In genomic region chr10:99393036-99393435, GRCh38 we compare ENCODE assay signal across 12 cellular contexts. TPM values are rescaled to one million over a fixed set of nuclear protein-coding genes. Genes with fewer than 3 reads are reported as not detected.
DNase-seq lines count a peak whose midpoint lies in the region; ATAC-seq and TF ChIP-seq lines count a peak whose summit lies in the region.
"Had no signal": no experiment of that assay in that cellular context is flagged by ENCODE, and none has a peak within 500 bp of the region (broad histone marks: within the 10 kb centered on the region; RNA-seq: fewer than 3 reads in every experiment).

No MANE protein-coding gene starts in this region.

- 14% methylated on average over 2 of the region's 2 CpGs for WGBS in SK-N-SH (ENCODE audit: low lambda C conversion rate)
- WGBS in iPS DF 6.9 (ENCODE audit: insufficient coverage, insufficient read length): no CpG with 5 or more reads among the region's 2 CpGs
- WGBS in smooth muscle cell (ENCODE audit: low lambda C conversion rate): 3% methylated on average over 2 of the region's 2 CpGs

- H2AFZ ChIP-seq in SK-N-SH (ENCODE audit: low read depth) (no peak overlapping the region), smooth muscle cell (ENCODE audit: low read depth) (no peak overlapping the region)

- no peaks in the 10 kb centered on the region for H3K79me2 ChIP-seq in SK-N-SH (ENCODE audit: insufficient read depth)
- H3K79me2 ChIP-seq in smooth muscle cell (ENCODE audit: low read depth): no peaks in the 10 kb centered on the region

- in situ Hi-C loops in Panc1 (cut with HindIII; ENCODE audit: low pct_unique_long_range_greater_than_20kb, low sequenced_read_pairs): no loop called here

- H3K36me3 ChIP-seq in SK-N-SH (replicated peaks in 1 of 2; ENCODE audit: control insufficient read depth in 1 of 2, insufficient read depth in 2 of 2, low read length in 1 of 2) (peaks cover 0 to under 1% of the 10 kb centered on the region in 2 experiments), Panc1 (ENCODE audit: control insufficient read depth, insufficient read depth, low read length) (peaks cover 8% of the 10 kb centered on the region; the same call in 1 of the 2 replicates), iPS DF 6.9 (ENCODE audit: control insufficient read depth, insufficient read depth, low read length) (peaks cover 5% of the 10 kb centered on the region; the same call in 1 of the 2 replicates), smooth muscle cell (ENCODE audit: low read depth) (no peaks in the 10 kb centered on the region)

- H3K4me1 ChIP-seq in SK-N-SH (ENCODE audit: control insufficient read depth in 1 of 2, insufficient read depth in 2 of 2, low read depth in 1 of 2, low read length in 1 of 2) (peaks cover 0 to 12% of the 10 kb centered on the region in 2 experiments; a peak in 2 of 4 replicates), Panc1 (ENCODE audit: control insufficient read depth, insufficient read depth, low read length) (peaks cover 30% of the 10 kb centered on the region), iPS DF 6.9 (ENCODE audit: control insufficient read depth, insufficient read depth, low read length) (peaks cover 9% of the 10 kb centered on the region), smooth muscle cell (ENCODE audit: low read depth) (no peaks in the 10 kb centered on the region), foreskin keratinocyte (peaks cover 45% of the 10 kb centered on the region)

- peaks cover 24% of the 10 kb centered on the region for H3F3A ChIP-seq in SK-N-SH (replicated peaks; ENCODE audit: insufficient read depth)
- H3F3A ChIP-seq in smooth muscle cell (ENCODE audit: low read depth): peaks cover 11% of the 10 kb centered on the region

- H3K27ac ChIP-seq in SK-N-SH (ENCODE audit: low read depth in 2 of 2, low read length in 1 of 2) (no peak overlapping the region), Panc1 (ENCODE audit: low read length) (0 out of 2 replicates have a peak overlapping the region, but pooled peaks have one; percentile 17), iPS DF 6.9 (ENCODE audit: low read length) (no peak overlapping the region), smooth muscle cell (ENCODE audit: low read depth) (no peak overlapping the region), foreskin keratinocyte (no peak overlapping the region)
- H3K27ac ChIP-seq: upper lobe of left lung had no signal

- H3K4me2 ChIP-seq in SK-N-SH (peak overlapping the region; percentile 56; the same call in 1 of the 2 replicates), smooth muscle cell (peak overlapping the region; percentile 68)

- no TSS peak for BruUV-seq in Panc1 (replicated peaks; lab: Mats Ljungman, UMichigan)

- TF ChIP-seq CTCF in SK-N-SH (IDR thresholded peaks at IDR 0.05) (no peak), Panc1 (IDR thresholded peaks at IDR 0.05) (no peak), smooth muscle cell (IDR thresholded peaks at IDR 0.05; ENCODE audit: borderline replicate concordance, insufficient read depth, poor library complexity, severe bottlenecking) (no peak), foreskin keratinocyte (conservative IDR thresholded peaks at IDR 0.05) (no peak)

- TF ChIP-seq EP300 in SK-N-SH (IDR thresholded peaks at IDR 0.05; ENCODE audit: borderline replicate concordance in 1 of 2, low read depth in 1 of 2, low read length in 1 of 2): no peak

- no peaks in the 10 kb centered on the region for H3K9me2 ChIP-seq in SK-N-SH

- H3K9ac ChIP-seq in SK-N-SH (no peak overlapping the region), smooth muscle cell (ENCODE audit: low read depth) (no peak overlapping the region)

- no peak for TF ChIP-seq RAD21 in SK-N-SH (IDR thresholded peaks at IDR 0.05; ENCODE audit: low read length)

- ATAC-seq in SK-N-SH treated with all-trans-retinoic acid at 6 μM for 48 hours (no peak), Panc1 (no peak), HG03378 (IDR thresholded peaks at IDR 0.05; ENCODE audit: unreplicated experiment) (no peak), foreskin keratinocyte (no peak)

- H3K4me3 ChIP-seq in SK-N-SH (ENCODE audit: low read depth in 2 of 2, low read length in 1 of 2): no peak overlapping the region
- no peak overlapping the region for H3K4me3 ChIP-seq in Panc1 (ENCODE audit: low read depth in 2 of 2, low read length in 2 of 2)
- no peak overlapping the region for H3K4me3 ChIP-seq in iPS DF 6.9 (ENCODE audit: low read length)
- H3K4me3 ChIP-seq in smooth muscle cell: no peak overlapping the region
- H3K4me3 ChIP-seq: MG63, upper lobe of left lung had no signal

- CTCF ChIA-PET in SK-N-SH (lab: Yijun Ruan, JAX) (interaction anchor here (0.6 to 2.9 kb wide), 29 partner anchors 9 to 1280 kb away, joined by 3 to 24 read pairs (median 5); partner anchors contain the start of gene GOT1), Panc1 (lab: Charles Lee) (interaction anchor here (0.6 to 0.7 kb wide), 3 partner anchors 18 to 1350 kb away, joined by 4 to 6 read pairs (median 5); no protein-coding TSS in a partner anchor)

- H3K9me3 ChIP-seq in SK-N-SH: no peaks in the 10 kb centered on the region
- no peaks in the 10 kb centered on the region for H3K9me3 ChIP-seq in Panc1 (ENCODE audit: control insufficient read depth, insufficient read depth, low read depth, low read length)
- H3K9me3 ChIP-seq in iPS DF 6.9 (ENCODE audit: control insufficient read depth, insufficient read depth, low read length): no peaks in the 10 kb centered on the region
- no peaks in the 10 kb centered on the region for H3K9me3 ChIP-seq in smooth muscle cell (replicated peaks; ENCODE audit: low read depth)
- H3K9me3 ChIP-seq: MG63, upper lobe of left lung had no signal

- no peaks in the 10 kb centered on the region for H4K20me1 ChIP-seq in SK-N-SH (ENCODE audit: insufficient read depth)
- no peaks in the 10 kb centered on the region for H4K20me1 ChIP-seq in smooth muscle cell (ENCODE audit: low read depth)

- H3K27me3 ChIP-seq in SK-N-SH (ENCODE audit: insufficient read depth) (no peaks in the 10 kb centered on the region; the same call in 1 of the 2 replicates), Panc1 (ENCODE audit: control insufficient read depth, insufficient read depth, low read length) (no peaks in the 10 kb centered on the region), iPS DF 6.9 (ENCODE audit: control insufficient read depth, insufficient read depth, low read length) (no peaks in the 10 kb centered on the region), smooth muscle cell (ENCODE audit: low read depth) (no peaks in the 10 kb centered on the region), foreskin keratinocyte (no peaks in the 10 kb centered on the region)
- H3K27me3 ChIP-seq: MG63, upper lobe of left lung had no signal

- DNase-seq in SK-N-SH (no peak), Panc1 (ENCODE audit: low read depth, low spot score) (no peak), iPS DF 6.9 (ENCODE audit: low read depth, low spot score) (peak; percentile 33), smooth muscle cell (lab: John Stamatoyannopoulos, UW; ENCODE audit: unreplicated experiment) (no peak), T1000 (lab: John Stamatoyannopoulos, UW) (no peak), foreskin keratinocyte (no peak)
- DNase-seq: cortex of kidney, NCI-H2029 treated with DMSO at 0.1 percent for 48 hours had no signal

- POLR2A ChIA-PET in SK-N-SH (lab: Yijun Ruan, JAX) (no interaction called here), Panc1 (lab: Charles Lee) (no interaction called here)

- intact Hi-C loops in Panc1 (cut with micrococcal nuclease; ENCODE audit: unreplicated experiment): loop anchor here (2.0 kb wide), 1 partner anchor 220 kb away; no protein-coding TSS in a partner anchor

TF ChIP-seq in SK-N-SH, 30 proteins besides CTCF, POLR2A, EP300 and RAD21:
- TF ChIP-seq SMC3 (IDR thresholded peaks at IDR 0.05; ENCODE audit: low read depth, low read length) (no peak), SIN3A (IDR thresholded peaks at IDR 0.05; ENCODE audit: borderline replicate concordance, low read depth, low read length) (no peak), RXRA (IDR thresholded peaks at IDR 0.05; ENCODE audit: borderline replicate concordance, low read depth) (no peak), NRF1 (IDR thresholded peaks at IDR 0.05; ENCODE audit: low read depth, low read length) (no peak), USF1 (IDR thresholded peaks at IDR 0.05; ENCODE audit: borderline replicate concordance, low read depth) (no peak)

TF ChIP-seq in SK-N-SH treated with all-trans-retinoic acid at 6 μM for 48 hours, 23 proteins besides CTCF, POLR2A, EP300 and RAD21:
- TF ChIP-seq ZNF565 (CRISPR knock-in tag; conservative IDR thresholded peaks at IDR 0.05; ENCODE audit: low read depth): no peak
- no peak for TF ChIP-seq ZFP3 (CRISPR knock-in tag; IDR thresholded peaks at IDR 0.05)
- TF ChIP-seq TCF4 (CRISPR knock-in tag; IDR thresholded peaks at IDR 0.05; ENCODE audit: borderline replicate concordance): no peak
- no peak for TF ChIP-seq ESRRG (CRISPR knock-in tag; IDR thresholded peaks at IDR 0.05)
- TF ChIP-seq TSHZ2 (CRISPR knock-in tag; IDR thresholded peaks at IDR 0.05): no peak
- no peak for TF ChIP-seq BACH2 (CRISPR knock-in tag; IDR thresholded peaks at IDR 0.05; ENCODE audit: borderline replicate concordance)
TF ChIP-seq in SK-N-SH treated with all-trans-retinoic acid at 6 μM for 48 hours: peak in this region for 0.

RNA-seq across cellular contexts. Expression of gene GOT1, which starts 37.4 kb away (rescaled TPM):
- polyA plus RNA-seq in SK-N-SH (2012; rRNA removed) (9.8 and 10.9 TPM in 2 replicates), smooth muscle cell (38.6 and 44.4 TPM in 2 replicates), foreskin keratinocyte (34.3 and 41.5 TPM in 2 replicates)
- polyA plus RNA-seq in SK-N-SH (2012; cell fraction: cytosol; rRNA removed): 9.8 and 10.7 TPM in 2 replicates
- polyA plus RNA-seq in SK-N-SH (2012; cell fraction: nucleus; rRNA removed): 15.6 and 17.4 TPM in 2 replicates
- total RNA-seq in Panc1 (2021; ENCODE audit: unreplicated experiment) (51.6 TPM), smooth muscle cell (22.0 and 34.7 TPM in 2 replicates), foreskin keratinocyte (38.5 and 42.9 TPM in 2 replicates)
- 30.3 TPM for polyA plus RNA-seq in Panc1 (2012; ENCODE audit: insufficient read length)
